Comparison of ENCODE assay signal across 10 cellular contexts in the genomic region with DNA sequence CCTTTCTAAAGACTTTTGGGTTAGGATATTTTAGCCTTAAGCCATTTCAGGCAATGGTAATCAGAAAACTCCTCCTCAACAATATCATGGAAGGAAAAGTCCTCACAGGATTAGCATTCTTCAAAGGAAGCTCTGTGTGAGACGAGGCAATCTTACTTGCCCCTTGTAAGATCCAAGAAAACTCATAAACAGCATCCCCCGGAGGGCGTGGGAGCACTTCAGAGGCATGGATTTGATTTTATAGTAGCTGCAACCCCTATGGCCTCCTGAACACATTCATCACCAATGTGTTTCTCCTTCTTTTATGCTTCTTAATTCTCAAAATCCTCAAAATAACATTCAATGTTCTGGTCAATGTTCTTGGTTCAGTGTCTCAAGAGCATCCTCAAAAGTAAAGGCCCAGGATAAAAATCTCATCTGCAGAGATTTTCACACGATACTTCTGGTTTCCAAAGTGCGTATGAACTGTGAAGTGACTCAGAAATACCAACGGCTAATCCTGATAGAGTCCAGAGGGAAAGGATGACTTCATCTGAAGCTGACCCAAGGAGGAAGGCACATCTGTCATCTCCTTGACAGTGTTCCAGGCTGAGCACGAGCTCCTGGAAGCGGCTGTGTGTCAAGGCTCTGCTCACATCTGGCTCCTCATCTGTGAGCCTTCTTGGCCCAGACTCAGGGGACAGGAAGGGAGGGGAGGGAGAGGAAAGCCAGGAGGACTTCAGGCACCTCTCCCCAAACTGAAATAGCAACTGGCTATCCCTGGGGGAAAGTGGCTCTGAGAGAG. TPM values are rescaled to one million over a fixed set of nuclear protein-coding genes. Genes with fewer than 3 reads are reported as not detected.
DNase-seq lines count a peak whose midpoint lies in the region; ATAC-seq and TF ChIP-seq lines count a peak whose summit lies in the region.
"Had no signal": no experiment of that assay in that cellular context is flagged by ENCODE, and none has a peak within 500 bp of the region (broad histone marks: within the 10 kb centered on the region; RNA-seq: fewer than 3 reads in every experiment).

No MANE protein-coding gene starts in this region.

- H2BK120ac ChIP-seq in trophoblast cell (ENCODE audit: insufficient read depth, low read length, poor library complexity) (no peak overlapping the region), H9 (ENCODE audit: low read depth, low read length, poor library complexity, severe bottlenecking) (no peak overlapping the region)

- H3K27ac Mint-ChIP-seq in H9: no peak overlapping the region
- H3K27ac Mint-ChIP-seq: activated CD4-positive, alpha-beta T cell treated with anti-CD3 and anti-CD28 coated beads for 36 hours; immature natural killer cell had no signal

- H3K9me3 ChIP-seq in SJCRH30 (replicated peaks): no peaks in the 10 kb centered on the region; the same call in 1 of the 2 replicates
- no peaks in the 10 kb centered on the region for H3K9me3 ChIP-seq in trophoblast cell (ENCODE audit: insufficient read depth, low read depth, low read length)
- H3K9me3 ChIP-seq in H9 (ENCODE audit: control insufficient read depth, low read depth, low read length): no peaks in the 10 kb centered on the region

- H3T11ph ChIP-seq in H9 (ENCODE audit: low read length): no peak overlapping the region

- H3K23ac ChIP-seq in trophoblast cell (ENCODE audit: low read length): no peak overlapping the region
- H3K23ac ChIP-seq in H9 (ENCODE audit: insufficient read length, low read depth, low read length): no peak overlapping the region

- no peaks in the 10 kb centered on the region for H3K36me3 ChIP-seq in SJCRH30
- H3K36me3 ChIP-seq in trophoblast cell (ENCODE audit: control insufficient read depth in 1 of 2, insufficient read depth in 2 of 2, low read length in 2 of 2): no peaks in the 10 kb centered on the region

- H3K9ac ChIP-seq in trophoblast cell (ENCODE audit: low read length): no peak overlapping the region
- no peak overlapping the region for H3K9ac ChIP-seq in H9 (ENCODE audit: extremely low read depth, insufficient read length, low read length)

- no peak overlapping the region for H2BK12ac ChIP-seq in trophoblast cell (ENCODE audit: low read length)
- no peak overlapping the region for H2BK12ac ChIP-seq in H9 (ENCODE audit: insufficient read length, low read depth, low read length)

- no peaks in the 10 kb centered on the region for H3K79me1 ChIP-seq in trophoblast cell (ENCODE audit: low read length)
- H3K79me1 ChIP-seq in H9 (ENCODE audit: insufficient read depth, low read depth, low read length, poor library complexity, severe bottlenecking): no peaks in the 10 kb centered on the region

- H3K14ac ChIP-seq in trophoblast cell (ENCODE audit: low read length): no peak overlapping the region
- H3K14ac ChIP-seq in H9 (ENCODE audit: insufficient read depth, low read length): no peak overlapping the region

- H3K27me3 ChIP-seq in SJCRH30 (no peaks in the 10 kb centered on the region), trophoblast cell (ENCODE audit: insufficient read depth, low read length) (no peaks in the 10 kb centered on the region), H9 (ENCODE audit: insufficient read depth, low read length) (no peaks in the 10 kb centered on the region)

- no peak overlapping the region for H3K4me2 ChIP-seq in trophoblast cell (ENCODE audit: low read length)
- H3K4me2 ChIP-seq in H9 (ENCODE audit: insufficient read depth, insufficient read length, low read length): no peak overlapping the region

- H4K20me1 ChIP-seq in H9 (ENCODE audit: control insufficient read depth, insufficient read depth, insufficient read length): no peaks in the 10 kb centered on the region

- no peak overlapping the region for H3K4ac ChIP-seq in trophoblast cell (ENCODE audit: low read depth, low read length)
- no peak overlapping the region for H3K4ac ChIP-seq in H9 (ENCODE audit: low read depth, low read length)

- no peak overlapping the region for H4K5ac ChIP-seq in H9 (ENCODE audit: insufficient read length, low read depth, low read length)

- H3K79me2 ChIP-seq in trophoblast cell (ENCODE audit: control insufficient read depth, insufficient read depth, low read length, poor library complexity): no peaks in the 10 kb centered on the region
- H3K79me2 ChIP-seq in H9 (ENCODE audit: insufficient read depth, low read length): no peaks in the 10 kb centered on the region

- H3K36me3 Mint-ChIP-seq in H9 (ENCODE audit: insufficient read depth in 1 of 3, low read depth in 3 of 3): 0 out of 7 replicates have a peak, but pooled peaks cover 0 to 3% (median 0%) of the 10 kb centered on the region in 3 experiments
- H3K36me3 Mint-ChIP-seq: immature natural killer cell had no signal

- TF ChIP-seq CTCF in fibroblast of villous mesenchyme (IDR thresholded peaks at IDR 0.05; ENCODE audit: insufficient read depth, low read depth, low read length) (no peak), H9 (conservative IDR thresholded peaks at IDR 0.05) (no peak)

- no peak overlapping the region for H2BK20ac ChIP-seq in H9 (ENCODE audit: low read depth, low read length, poor library complexity, severe bottlenecking)

- H3K27me3 Mint-ChIP-seq in H9 (ENCODE audit: low read depth): peaks cover 9% of the 10 kb centered on the region
- H3K27me3 Mint-ChIP-seq: activated CD4-positive, alpha-beta T cell treated with anti-CD3 and anti-CD28 coated beads for 36 hours had no signal

- H3K56ac ChIP-seq in H9 (ENCODE audit: insufficient read length, low read depth, low read length): no peak overlapping the region

- no peak overlapping the region for H3K4me3 Mint-ChIP-seq in H9
- H3K4me3 Mint-ChIP-seq: activated CD4-positive, alpha-beta T cell treated with anti-CD3 and anti-CD28 coated beads for 36 hours; immature natural killer cell had no signal

- no peaks in the 10 kb centered on the region for H3K23me2 ChIP-seq in H9 (ENCODE audit: insufficient read length, low read depth, low read length, poor library complexity, severe bottlenecking)

- H3K9me3 Mint-ChIP-seq in H9: peaks cover 4 to 6% of the 10 kb centered on the region in 2 experiments; a peak in 4 of 5 replicates
- H3K9me3 Mint-ChIP-seq: immature natural killer cell had no signal

- no peak overlapping the region for H2BK5ac ChIP-seq in trophoblast cell (ENCODE audit: low read depth, low read length, poor library complexity)
- no peak overlapping the region for H2BK5ac ChIP-seq in H9 (ENCODE audit: insufficient read length, low read length)

- no peak overlapping the region for H4K8ac ChIP-seq in trophoblast cell (ENCODE audit: low read depth, low read length)
- H4K8ac ChIP-seq in H9 (replicated peaks; ENCODE audit: insufficient read length, low read depth, low read length): no peak overlapping the region

- H2AK5ac ChIP-seq in trophoblast cell (ENCODE audit: low read length): no peak overlapping the region
- H2AK5ac ChIP-seq in H9 (ENCODE audit: insufficient read length, low read length): no peak overlapping the region

- H3K4me1 ChIP-seq in SJCRH30 (peaks cover 30% of the 10 kb centered on the region), trophoblast cell (ENCODE audit: control insufficient read depth in 1 of 2, insufficient read depth in 2 of 2, low read length in 2 of 2) (peaks cover 3 to 8% of the 10 kb centered on the region in 2 experiments), H9 (ENCODE audit: insufficient read depth, low read length) (no peaks in the 10 kb centered on the region)

- no peak overlapping the region for H3K4me3 ChIP-seq in SJCRH30
- no peak overlapping the region for H3K4me3 ChIP-seq in fibroblast of villous mesenchyme (ENCODE audit: low read depth, low read length)
- no peak overlapping the region for H3K4me3 ChIP-seq in trophoblast cell (ENCODE audit: low read depth, low read length)

- H3K4me1 Mint-ChIP-seq in H9: peaks cover 0 to 10% of the 10 kb centered on the region in 2 experiments; a peak in 2 of 4 replicates
- H3K4me1 Mint-ChIP-seq: immature natural killer cell had no signal

- no CpG with 5 or more reads among the region's 8 CpGs for WGBS in trophoblast cell (ENCODE audit: extremely low coverage, insufficient coverage, insufficient read length)
- no CpG with 5 or more reads among the region's 8 CpGs for WGBS in H9 (ENCODE audit: extremely low coverage, insufficient read length, low lambda C conversion rate)

- H3K18ac ChIP-seq in trophoblast cell (ENCODE audit: low read length) (no peak overlapping the region), H9 (ENCODE audit: insufficient read length, low read depth, low read length) (no peak overlapping the region)

- H2AFZ ChIP-seq in trophoblast cell (ENCODE audit: insufficient read depth, low read length, poor library complexity) (no peak overlapping the region), H9 (ENCODE audit: low read length) (no peak overlapping the region)

- H2BK15ac ChIP-seq in H9 (ENCODE audit: low read depth, low read length): no peak overlapping the region

- DNase-seq in Ammon's horn (ENCODE audit: low spot score) (peak; percentile 43), SJCRH30 (peak; percentile 82 to 90), fibroblast of villous mesenchyme (ENCODE audit: low read depth) (peak; percentile 99), trophoblast cell (peak; percentile 20 to 75), SKM-1 treated with dmso at 0.1 percent for 144 hours (lab: John Stamatoyannopoulos, UW; ENCODE audit: unreplicated experiment) (no peak), H9 (no peak)
- DNase-seq: activated CD4-positive, alpha-beta T cell treated with anti-CD3 and anti-CD28 coated beads for 36 hours; immature natural killer cell had no signal

- no peak for ATAC-seq in GM18861 (IDR thresholded peaks at IDR 0.05; ENCODE audit: unreplicated experiment)
- no peak for ATAC-seq in GM18873 (IDR thresholded peaks at IDR 0.05; ENCODE audit: low FRiP score, unreplicated experiment)
- ATAC-seq: activated CD4-positive, alpha-beta T cell treated with anti-CD3 and anti-CD28 coated beads for 36 hours had no signal

- H3K27ac ChIP-seq in SJCRH30 (peak overlapping the region; percentile 94), trophoblast cell (ENCODE audit: low read depth, low read length) (no peak overlapping the region), H9 (ENCODE audit: insufficient read length, low read depth, low read length) (no peak overlapping the region)

- H4K12ac ChIP-seq in trophoblast cell (ENCODE audit: low read depth, low read length): no peak overlapping the region

- H4K91ac ChIP-seq in trophoblast cell (ENCODE audit: low read depth, low read length) (no peak overlapping the region), H9 (ENCODE audit: insufficient read length, low read depth, low read length) (no peak overlapping the region)

RNA-seq across cellular contexts. Expression of a gene that starts 49.3 kb away (rescaled TPM):
- total RNA-seq in SJCRH30 (2014; rRNA removed; shearing (Covaris generic)): 41.4 and 45.2 TPM in 2 replicates
- total RNA-seq in fibroblast of villous mesenchyme: 16.0 and 20.6 TPM in 2 replicates
- polyA plus RNA-seq in trophoblast cell (2013): 3.5 and 3.6 TPM in 2 replicates
- total RNA-seq in H9 (2021): 17.4 and 19.8 TPM in 2 replicates

Comparison
In these comparisons a context has a peak if more than half of its experiments do, and no peak if none do; other contexts are left out.
1. DNase-seq: peak in Ammon's horn (single experiment), SJCRH30 (2 of 2), fibroblast of villous mesenchyme (single experiment) and trophoblast cell (2 of 2); none in SKM-1 treated with dmso at 0.1 percent for 144 hours (single experiment) and H9 (single experiment).